In genomic region chr13:39217471-39217870, GRCh38 we compare ENCODE assay signal across 37 cellular contexts.
"Had no signal": no experiment of that assay in that cellular context is flagged by ENCODE, and none has a peak within 500 bp of the region (broad histone marks: within the 10 kb centered on the region; RNA-seq: fewer than 3 reads in every experiment).

No MANE protein-coding gene starts in this region.

- H3K27ac ChIP-seq: brain microvascular endothelial cell, KMS-11, Peyer's patch, VCaP had no signal

- H3K4me3 ChIP-seq: Peyer's patch had no signal

- H3K36me3 ChIP-seq: brain microvascular endothelial cell, Peyer's patch had no signal

- H3K4me1 ChIP-seq: Peyer's patch had no signal

- H3K9me3 ChIP-seq: Peyer's patch had no signal

- DNase-seq: activated B cell treated with CpG ODN at 0.5 μM for 24 hours; activated CD4-positive, alpha-beta memory T cell treated with anti-CD3 and anti-CD28 coated beads for 36 hours; activated CD4-positive, alpha-beta T cell treated with anti-CD3 and anti-CD28 coated beads for 4 hours; activated CD4-positive, alpha-beta T cell treated with anti-CD3 and anti-CD28 coated beads, Interleukin-2, amount 50 U/mL, for 1 hour; activated CD4-positive, CD25-positive, alpha-beta regulatory T cell treated with anti-CD3 and anti-CD28 coated beads, Interleukin-2, amount 50 U/mL, for 72 hours; activated CD8-positive, alpha-beta memory T cell treated with anti-CD3 and anti-CD28 coated beads, Interleukin-2, amount 50 U/mL, for 4 hours; activated effector memory CD4-positive, alpha-beta T cell treated with anti-CD3 and anti-CD28 coated beads, Interleukin-2, amount 50 U/mL, for 16 hours; activated naive CD4-positive, alpha-beta T cell; activated naive CD4-positive, alpha-beta T cell treated with anti-CD3 and anti-CD28 coated beads, Interleukin-2, amount 50 U/mL, for 16 hours; activated naive CD8-positive, alpha-beta T cell treated with anti-CD3 and anti-CD28 coated beads for 36 hours; activated T-cell treated with anti-CD3 and anti-CD28 coated beads for 4 hours; activated T-cell treated with anti-CD3 and anti-CD28 coated beads, Interleukin-2, amount 50 U/mL, for 48 hours; amniotic stem cell; aorta; brain microvascular endothelial cell; MM.1S; NCI-H1092 treated with DMSO at 0.1 percent for 48 hours; NCI-H1417; NCI-H146; NCI-H187; NCI-H2029 treated with DMSO at 0.1 percent for 48 hours; NCI-H2107; NCI-H2171; NCI-H510A; NCI-H748 treated with DMSO at 0.1 percent for 48 hours; NK-92 treated with Interleukin-12 subunit alpha and Interleukin-12 subunit beta, amount 100 ng/mL, for 24 hours; PC-3; Peyer's patch; RPMI8226; SIG-M5; SW 1271; T-helper 1 cell; T-helper 2 cell; T-helper 9 cell had no signal

- H3K27me3 ChIP-seq: brain microvascular endothelial cell, Peyer's patch had no signal

- ATAC-seq: PC-3, Right ventricle myocardium inferior had no signal
